Comparison of ENCODE assay signal across 6 cellular contexts in the genomic region with DNA sequence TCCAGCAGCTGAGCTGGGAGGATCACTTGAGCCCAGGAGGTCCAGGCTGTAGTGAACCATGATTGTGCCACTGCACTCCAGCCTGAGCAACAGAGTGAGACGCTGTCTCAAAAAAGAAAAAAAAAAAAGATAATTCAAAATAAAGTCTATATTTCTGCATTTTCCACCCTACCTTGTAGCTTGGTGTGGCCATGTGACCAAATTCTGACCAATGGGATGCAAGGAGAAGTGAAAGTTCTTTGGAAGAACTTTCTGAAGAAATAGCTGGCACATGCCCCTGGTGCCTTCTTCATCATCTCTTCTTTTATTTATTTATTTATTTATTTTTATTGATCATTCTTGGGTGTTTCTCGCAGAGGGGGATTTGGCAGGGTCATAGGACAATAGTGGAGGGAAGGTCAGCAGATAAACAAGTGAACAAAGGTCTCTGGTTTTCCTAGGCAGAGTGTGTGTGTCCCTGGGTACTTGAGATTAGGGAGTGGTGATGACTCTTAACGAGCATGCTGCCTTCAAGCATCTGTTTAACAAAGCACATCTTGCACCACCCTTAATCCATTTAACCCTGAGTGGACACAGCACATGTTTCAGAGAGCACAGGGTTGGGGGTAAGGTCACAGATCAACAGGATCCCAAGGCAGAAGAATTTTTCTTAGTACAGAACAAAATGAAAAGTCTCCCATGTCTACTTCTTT. TPM values are rescaled to one million over a fixed set of nuclear protein-coding genes. Genes with fewer than 3 reads are reported as not detected.
"Had no signal": no experiment of that assay in that cellular context is flagged by ENCODE, and none has a peak within 500 bp of the region (broad histone marks: within the 10 kb centered on the region; RNA-seq: fewer than 3 reads in every experiment).

No MANE protein-coding gene starts in this region.

RNA-seq across cellular contexts. Expression of a gene that starts 38.3 kb away (rescaled TPM):
- total RNA-seq: natural killer cell treated with Interleukin-12 subunit alpha and Interleukin-12 subunit beta and Interleukin-15 and Interleukin-18, amount 100 ng/mL, for 72 hours had no signal
- polyA plus RNA-seq: immature natural killer cell had no signal

RNA-seq across cellular contexts. Expression of a gene that starts 51.6 kb away (rescaled TPM):
- total RNA-seq: fibroblast of lung, kidney epithelial cell had no signal
- polyA plus RNA-seq: immature natural killer cell had no signal

RNA-seq across cellular contexts. Expression of a gene that starts 58.0 kb away (rescaled TPM):
- total RNA-seq: ascending aorta, kidney epithelial cell, thoracic aorta had no signal
